Comparison of ENCODE assay signal across 27 cellular contexts in genomic region chr14:80919622-80920021, GRCh38. TPM values are rescaled to one million over a fixed set of nuclear protein-coding genes. Genes with fewer than 3 reads are reported as not detected.
"Had no signal": no experiment of that assay in that cellular context is flagged by ENCODE, and none has a peak within 500 bp of the region (broad histone marks: within the 10 kb centered on the region; RNA-seq: fewer than 3 reads in every experiment).

No MANE protein-coding gene starts in this region.

- DNase-seq: stimulated activated CD4-positive, alpha-beta T cell treated with anti-CD3 and anti-CD28 coated beads, Interleukin-2, amount 100 ng/mL, for 48 hours; stimulated activated CD4-positive, alpha-beta T cell treated with anti-CD3 and anti-CD28 coated beads, Interleukin-4, amount 100 ng/mL, for 1 hour; stimulated activated CD4-positive, alpha-beta T cell treated with anti-CD3 and anti-CD28 coated beads, Interleukin-4, amount 100 ng/mL, for 24 hours; stimulated activated CD4-positive, alpha-beta T cell treated with anti-CD3 and anti-CD28 coated beads, Interleukin-4, amount 100 ng/mL, for 4 hours; stimulated activated CD8-positive, alpha-beta memory T cell treated with anti-CD3 and anti-CD28 coated beads, Interleukin-4, amount 100 ng/mL, for 48 hours; stimulated activated naive B cell treated with anti-CD40 and anti-IgM and Interleukin-4, amounts not matched to agents 10 μg/mL and 1 μg/mL and 100 μg/mL, for 72 hours; stimulated activated naive CD4-positive, alpha-beta T cell; stimulated activated naive CD4-positive, alpha-beta T cell treated with Interleukin-2 at 50 U/mL for 16 hours; stimulated activated naive CD8-positive, alpha-beta T cell treated with anti-CD3 and anti-CD28 coated beads, Interleukin-15, amount 100 ng/mL, for 72 hours; stimulated activated naive CD8-positive, alpha-beta T cell treated with anti-CD3 and anti-CD28 coated beads, Interleukin-15, Interleukin-2, amounts not matched to agents 100 U/mL and 50 U/mL, for 24 hours; stomach; substantia nigra; testis; thyroid gland; tibial artery; transverse colon; trophoblast cell; upper lobe of left lung; upper lobe of right lung; uterus had no signal

- H3K4me1 ChIP-seq: stomach, suprapubic skin, thyroid gland, tibial artery, tibial nerve, transverse colon, upper lobe of left lung, upper lobe of right lung, uterus, vagina had no signal

- ATAC-seq: stimulated activated effector memory CD8-positive, alpha-beta T cell treated with anti-CD3 and anti-CD28 coated beads, Interleukin-12 subunit alpha, Interleukin-12 subunit beta, amount 100 ng/mL, for 72 hours; stimulated activated memory B cell treated with anti-CD40 and anti-IgM and Interleukin-4, amounts not matched to agents 10 μg/mL and 1 μg/mL and 100 μg/mL, for 72 hours; stimulated activated naive B cell treated with anti-CD40 and anti-IgM and Interleukin-4, amounts not matched to agents 10 μg/mL and 1 μg/mL and 100 μg/mL, for 72 hours; stimulated activated naive CD8-positive, alpha-beta T cell treated with anti-CD3 and anti-CD28 coated beads, Interleukin-15, amount 100 ng/mL, for 72 hours; stimulated activated naive CD8-positive, alpha-beta T cell treated with anti-CD3 and anti-CD28 coated beads, Interleukin-15, Interleukin-2, amounts not matched to agents 100 U/mL and 50 U/mL, for 24 hours; upper lobe of right lung had no signal

- H3K4me3 ChIP-seq: stomach, suprapubic skin, testis, thoracic aorta, thyroid gland, tibial artery, tibial nerve, transverse colon, upper lobe of left lung, upper lobe of right lung, uterus, vagina had no signal

- H3K9me3 ChIP-seq: stomach, suprapubic skin, testis, thoracic aorta, thyroid gland, tibial artery, tibial nerve, transverse colon, upper lobe of left lung, upper lobe of right lung, uterus, vagina had no signal

- H3K27me3 ChIP-seq: stomach, suprapubic skin, testis, thyroid gland, tibial artery, tibial nerve, transverse colon, upper lobe of left lung, upper lobe of right lung, uterus, vagina had no signal

- H3K36me3 ChIP-seq: thyroid gland, uterus had no signal

- H3K27ac ChIP-seq: stomach, suprapubic skin, testis, thoracic aorta, thyroid gland, tibial artery, tibial nerve, transverse colon, upper lobe of left lung, upper lobe of right lung, uterus, vagina had no signal

RNA-seq across cellular contexts. Expression of gene TSHR, which starts 35.8 kb away (rescaled TPM):
- total RNA-seq: suprapubic skin, upper lobe of right lung, ureter, vagina had no signal
